In the genomic region with DNA sequence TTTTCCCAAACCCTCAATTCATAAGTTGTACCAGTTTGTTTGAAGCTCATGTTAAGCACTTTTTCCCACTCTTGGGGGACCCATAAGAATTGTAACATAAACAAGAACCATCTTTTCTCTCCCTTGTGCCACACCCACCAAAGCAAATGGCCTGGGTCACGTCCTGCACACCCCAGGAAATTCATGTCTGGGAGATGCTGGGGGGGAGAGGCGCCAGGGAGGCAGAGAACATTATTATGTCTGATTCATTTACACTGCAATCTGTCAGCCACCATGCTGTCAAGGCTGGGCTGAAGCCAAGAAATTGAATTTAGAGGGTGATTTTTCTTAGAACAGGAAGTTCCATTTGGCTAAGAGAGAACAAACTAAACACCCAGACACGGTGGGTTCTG, we compare ENCODE assay signal across 1 cellular context.
TF ChIP-seq lines count a peak whose summit lies in the region.

No MANE protein-coding gene starts in this region.

TF ChIP-seq in WTC11, 78 proteins besides CTCF, POLR2A, EP300 and RAD21 (continued from another document):
- TF ChIP-seq, protein P1, sequence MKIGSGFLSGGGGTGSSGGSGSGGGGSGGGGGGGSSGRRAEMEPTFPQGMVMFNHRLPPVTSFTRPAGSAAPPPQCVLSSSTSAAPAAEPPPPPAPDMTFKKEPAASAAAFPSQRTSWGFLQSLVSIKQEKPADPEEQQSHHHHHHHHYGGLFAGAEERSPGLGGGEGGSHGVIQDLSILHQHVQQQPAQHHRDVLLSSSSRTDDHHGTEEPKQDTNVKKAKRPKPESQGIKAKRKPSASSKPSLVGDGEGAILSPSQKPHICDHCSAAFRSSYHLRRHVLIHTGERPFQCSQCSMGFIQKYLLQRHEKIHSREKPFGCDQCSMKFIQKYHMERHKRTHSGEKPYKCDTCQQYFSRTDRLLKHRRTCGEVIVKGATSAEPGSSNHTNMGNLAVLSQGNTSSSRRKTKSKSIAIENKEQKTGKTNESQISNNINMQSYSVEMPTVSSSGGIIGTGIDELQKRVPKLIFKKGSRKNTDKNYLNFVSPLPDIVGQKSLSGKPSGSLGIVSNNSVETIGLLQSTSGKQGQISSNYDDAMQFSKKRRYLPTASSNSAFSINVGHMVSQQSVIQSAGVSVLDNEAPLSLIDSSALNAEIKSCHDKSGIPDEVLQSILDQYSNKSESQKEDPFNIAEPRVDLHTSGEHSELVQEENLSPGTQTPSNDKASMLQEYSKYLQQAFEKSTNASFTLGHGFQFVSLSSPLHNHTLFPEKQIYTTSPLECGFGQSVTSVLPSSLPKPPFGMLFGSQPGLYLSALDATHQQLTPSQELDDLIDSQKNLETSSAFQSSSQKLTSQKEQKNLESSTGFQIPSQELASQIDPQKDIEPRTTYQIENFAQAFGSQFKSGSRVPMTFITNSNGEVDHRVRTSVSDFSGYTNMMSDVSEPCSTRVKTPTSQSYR (CRISPR knock-in tag; IDR thresholded peaks at IDR 0.05): no peak
- no peak for TF ChIP-seq ZNF232 (CRISPR knock-in tag; IDR thresholded peaks at IDR 0.05)
- TF ChIP-seq ZNF121 (CRISPR knock-in tag; IDR thresholded peaks at IDR 0.05): no peak
- no peak for TF ChIP-seq ZNF263 (CRISPR knock-in tag; IDR thresholded peaks at IDR 0.05; ENCODE audit: low read depth)
- TF ChIP-seq, protein P2, sequence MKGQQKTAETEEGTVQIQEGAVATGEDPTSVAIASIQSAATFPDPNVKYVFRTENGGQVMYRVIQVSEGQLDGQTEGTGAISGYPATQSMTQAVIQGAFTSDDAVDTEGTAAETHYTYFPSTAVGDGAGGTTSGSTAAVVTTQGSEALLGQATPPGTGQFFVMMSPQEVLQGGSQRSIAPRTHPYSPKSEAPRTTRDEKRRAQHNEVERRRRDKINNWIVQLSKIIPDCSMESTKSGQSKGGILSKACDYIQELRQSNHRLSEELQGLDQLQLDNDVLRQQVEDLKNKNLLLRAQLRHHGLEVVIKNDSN (CRISPR knock-in tag; IDR thresholded peaks at IDR 0.05): no peak
- TF ChIP-seq, protein P3, sequence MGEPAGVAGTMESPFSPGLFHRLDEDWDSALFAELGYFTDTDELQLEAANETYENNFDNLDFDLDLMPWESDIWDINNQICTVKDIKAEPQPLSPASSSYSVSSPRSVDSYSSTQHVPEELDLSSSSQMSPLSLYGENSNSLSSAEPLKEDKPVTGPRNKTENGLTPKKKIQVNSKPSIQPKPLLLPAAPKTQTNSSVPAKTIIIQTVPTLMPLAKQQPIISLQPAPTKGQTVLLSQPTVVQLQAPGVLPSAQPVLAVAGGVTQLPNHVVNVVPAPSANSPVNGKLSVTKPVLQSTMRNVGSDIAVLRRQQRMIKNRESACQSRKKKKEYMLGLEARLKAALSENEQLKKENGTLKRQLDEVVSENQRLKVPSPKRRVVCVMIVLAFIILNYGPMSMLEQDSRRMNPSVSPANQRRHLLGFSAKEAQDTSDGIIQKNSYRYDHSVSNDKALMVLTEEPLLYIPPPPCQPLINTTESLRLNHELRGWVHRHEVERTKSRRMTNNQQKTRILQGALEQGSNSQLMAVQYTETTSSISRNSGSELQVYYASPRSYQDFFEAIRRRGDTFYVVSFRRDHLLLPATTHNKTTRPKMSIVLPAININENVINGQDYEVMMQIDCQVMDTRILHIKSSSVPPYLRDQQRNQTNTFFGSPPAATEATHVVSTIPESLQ (CRISPR knock-in tag; IDR thresholded peaks at IDR 0.05): no peak
- TF ChIP-seq, protein P4, sequence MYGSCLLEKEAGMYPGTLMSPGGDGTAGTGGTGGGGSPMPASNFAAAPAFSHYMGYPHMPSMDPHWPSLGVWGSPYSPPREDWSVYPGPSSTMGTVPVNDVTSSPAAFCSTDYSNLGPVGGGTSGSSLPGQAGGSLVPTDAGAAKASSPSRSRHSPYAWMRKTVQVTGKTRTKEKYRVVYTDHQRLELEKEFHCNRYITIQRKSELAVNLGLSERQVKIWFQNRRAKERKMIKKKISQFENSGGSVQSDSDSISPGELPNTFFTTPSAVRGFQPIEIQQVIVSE (CRISPR knock-in tag; IDR thresholded peaks at IDR 0.05; ENCODE audit: borderline replicate concordance): no peak
